In the genomic region with DNA sequence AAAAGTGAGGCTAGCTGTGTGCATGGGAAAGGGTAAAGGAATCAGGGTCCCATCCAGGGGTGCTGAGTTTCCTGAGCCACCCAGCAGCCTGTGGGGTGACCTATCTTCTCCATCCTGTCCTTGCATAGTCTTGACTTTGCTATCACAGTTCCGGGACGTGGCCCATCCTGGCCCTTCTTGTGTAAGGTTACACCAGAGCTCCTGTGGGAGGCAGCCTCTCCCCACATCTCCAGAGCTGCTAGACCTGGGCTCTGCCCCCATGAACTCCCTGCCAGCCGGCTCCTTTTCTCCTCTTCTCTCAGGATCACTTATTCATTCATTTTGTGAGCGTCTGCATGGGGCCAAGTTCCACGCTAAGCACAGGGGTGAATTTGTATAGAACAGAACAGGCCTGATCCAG, we compare ENCODE assay signal across 14 cellular contexts.
DNase-seq lines count a peak whose midpoint lies in the region; ATAC-seq, FAIRE-seq and TF ChIP-seq lines count a peak whose summit lies in the region.
"Had no signal": no experiment of that assay in that cellular context is flagged by ENCODE, and none has a peak within 500 bp of the region (broad histone marks: within the 10 kb centered on the region; RNA-seq: fewer than 3 reads in every experiment).

No MANE protein-coding gene starts in this region.

- no peaks in the 10 kb centered on the region for H3K9me3 Mint-ChIP-seq in activated naive CD4-positive, alpha-beta T cell treated with anti-CD3 and anti-CD28 coated beads, Interleukin-2, amount 10 ng/mL, durations not matched to agents 7 days and 5 days
- H3K9me3 Mint-ChIP-seq: CD4-positive, alpha-beta T cell had no signal

- WGBS in small intestine, 3 donors: 18 to 66% (median 55%) methylated on average over 5 of the region's 5 CpGs
- 75 to 92% methylated on average over 5 of the region's 5 CpGs for WGBS in testis, 2 donors
- WGBS in lower leg skin, 2 donors: 75 to 80% methylated on average over 5 of the region's 5 CpGs

- no peaks in the 10 kb centered on the region for H3K9me3 ChIP-seq in RWPE2 (ENCODE audit: severe bottlenecking)
- no peaks in the 10 kb centered on the region for H3K9me3 ChIP-seq in small intestine (ENCODE audit: control insufficient read depth, low read depth)
- H3K9me3 ChIP-seq in testis: no peaks in the 10 kb centered on the region
- H3K9me3 ChIP-seq: tibial artery had no signal

- TF ChIP-seq CTCF in RWPE2 (IDR thresholded peaks at IDR 0.05; ENCODE audit: poor library complexity, severe bottlenecking): peak; percentile 24
- no peak for TF ChIP-seq CTCF in testis (IDR thresholded peaks at IDR 0.05)
- no peak for TF ChIP-seq CTCF in lower leg skin (IDR thresholded peaks at IDR 0.05)

- H3K4me1 ChIP-seq in RWPE2 (ENCODE audit: insufficient read depth, poor library complexity, severe bottlenecking) (no peaks in the 10 kb centered on the region), small intestine (ENCODE audit: control insufficient read depth in 2 of 2, insufficient read depth in 1 of 2, low read depth in 1 of 2, low read length in 1 of 2) (no peaks in the 10 kb centered on the region), testis (no peaks in the 10 kb centered on the region)
- H3K4me1 ChIP-seq: tibial artery had no signal

- TF ChIP-seq POLR2A in testis (IDR thresholded peaks at IDR 0.05) (no peak), lower leg skin (IDR thresholded peaks at IDR 0.05) (no peak)

- H3K4me3 Mint-ChIP-seq in activated naive CD4-positive, alpha-beta T cell treated with anti-CD3 and anti-CD28 coated beads, Interleukin-2, amount 10 ng/mL, durations not matched to agents 7 days and 5 days: no peak overlapping the region
- H3K4me3 Mint-ChIP-seq: CD4-positive, alpha-beta T cell; memory B cell had no signal

- FAIRE-seq in small intestine (lab: Jason Lieb, UNC): no peak

- H3K27ac Mint-ChIP-seq in activated naive CD4-positive, alpha-beta T cell treated with anti-CD3 and anti-CD28 coated beads, Interleukin-2, amount 10 ng/mL, durations not matched to agents 7 days and 5 days: no peak overlapping the region
- H3K27ac Mint-ChIP-seq: CD4-positive, alpha-beta T cell; memory B cell had no signal

- H3K27me3 ChIP-seq in RWPE2 (ENCODE audit: insufficient read depth, poor library complexity, severe bottlenecking) (no peaks in the 10 kb centered on the region), small intestine (ENCODE audit: control insufficient read depth in 2 of 2, insufficient read depth in 2 of 2, low read length in 2 of 2) (peaks cover 0 to 2% of the 10 kb centered on the region in 2 donors), testis (no peaks in the 10 kb centered on the region)

- CTCF ChIA-PET in activated naive CD4-positive, alpha-beta T cell treated with anti-CD3 and anti-CD28 coated beads, Interleukin-2, amount 10 ng/mL, durations not matched to agents 7 days and 5 days (lab: Charles Lee): no interaction called here

- H3K27ac ChIP-seq in RWPE2 (ENCODE audit: poor library complexity, severe bottlenecking): no peak overlapping the region
- H3K27ac ChIP-seq in small intestine (ENCODE audit: low read depth in 1 of 2, low read length in 1 of 2): no peak overlapping the region
- H3K27ac ChIP-seq in testis: no peak overlapping the region
- H3K27ac ChIP-seq: dorsolateral prefrontal cortex, PC-9, tibial artery had no signal

- H3K27me3 Mint-ChIP-seq in activated naive CD4-positive, alpha-beta T cell treated with anti-CD3 and anti-CD28 coated beads, Interleukin-2, amount 10 ng/mL, durations not matched to agents 7 days and 5 days: peaks cover 35% of the 10 kb centered on the region

- peak; percentile 65; the same call in 2 of the 3 replicates for ATAC-seq in RWPE2 (ENCODE audit: low read depth)

- DNase-seq in activated naive CD4-positive, alpha-beta T cell treated with anti-CD3 and anti-CD28 coated beads, Interleukin-2, amount 50 U/mL, for 16 hours: peak; percentile 22
- DNase-seq in activated naive CD4-positive, alpha-beta T cell treated with anti-CD3 and anti-CD28 coated beads, Interleukin-2, amount 10 ng/mL, durations not matched to agents 7 days and 5 days: no peak
- DNase-seq in RWPE2 (ENCODE audit: low spot score): no peak
- peak; percentile 57 for DNase-seq in fibroblast of gingiva (ENCODE audit: low read depth)
- DNase-seq in small intestine: peak; percentile 3
- no peak for DNase-seq in testis
- DNase-seq in lower leg skin (ENCODE audit: low spot score in 2 of 2): no peak
- no peak for DNase-seq in OCI-M2 (lab: John Stamatoyannopoulos, UW; ENCODE audit: unreplicated experiment)
- DNase-seq: dorsolateral prefrontal cortex, KBM-7, PC-9 had no signal

- no peak overlapping the region for H3K4me3 ChIP-seq in RWPE2 (ENCODE audit: severe bottlenecking)
- no peak overlapping the region for H3K4me3 ChIP-seq in small intestine (ENCODE audit: low read depth in 1 of 2, low read length in 2 of 2)
- H3K4me3 ChIP-seq in testis: no peak overlapping the region
- no peak overlapping the region for H3K4me3 ChIP-seq in lower leg skin (ENCODE audit: low read depth, poor library complexity, severe bottlenecking)
- H3K4me3 ChIP-seq: dorsolateral prefrontal cortex, PC-9, tibial artery had no signal

- H3K36me3 Mint-ChIP-seq in activated naive CD4-positive, alpha-beta T cell treated with anti-CD3 and anti-CD28 coated beads, Interleukin-2, amount 10 ng/mL, durations not matched to agents 7 days and 5 days: no peaks in the 10 kb centered on the region
- H3K36me3 Mint-ChIP-seq: memory B cell had no signal

- H3K4me1 Mint-ChIP-seq in activated naive CD4-positive, alpha-beta T cell treated with anti-CD3 and anti-CD28 coated beads, Interleukin-2, amount 10 ng/mL, durations not matched to agents 7 days and 5 days: peaks cover 11% of the 10 kb centered on the region
- H3K4me1 Mint-ChIP-seq: memory B cell had no signal

- intact Hi-C loops in testis (cut with DNase I; ENCODE audit: low total_unique reads) (no loop called here), lower leg skin (cut with DNase I; ENCODE audit: low total_unique reads) (no loop called here)

- H3K36me3 ChIP-seq in RWPE2 (ENCODE audit: low read depth) (no peaks in the 10 kb centered on the region), small intestine (ENCODE audit: control insufficient read depth in 2 of 2, insufficient read depth in 2 of 2, low read length in 2 of 2) (no peaks in the 10 kb centered on the region), testis (ENCODE audit: low read depth, missing control alignments) (no peaks in the 10 kb centered on the region)
- H3K36me3 ChIP-seq: tibial artery had no signal

Comparison
In these comparisons a context has a peak if more than half of its experiments do, and no peak if none do; other contexts are left out.
1. DNase-seq: peak in activated naive CD4-positive, alpha-beta T cell treated with anti-CD3 and anti-CD28 coated beads, Interleukin-2, amount 50 U/mL, for 16 hours (single experiment), fibroblast of gingiva (single experiment) and small intestine (single experiment); none in activated naive CD4-positive, alpha-beta T cell treated with anti-CD3 and anti-CD28 coated beads, Interleukin-2, amount 10 ng/mL, durations not matched to agents 7 days and 5 days (single experiment), RWPE2 (single experiment), testis (single experiment), lower leg skin (0 of 2) and OCI-M2 (single experiment).